8 cellular contexts compared by ENCODE assay signal in the genomic region with DNA sequence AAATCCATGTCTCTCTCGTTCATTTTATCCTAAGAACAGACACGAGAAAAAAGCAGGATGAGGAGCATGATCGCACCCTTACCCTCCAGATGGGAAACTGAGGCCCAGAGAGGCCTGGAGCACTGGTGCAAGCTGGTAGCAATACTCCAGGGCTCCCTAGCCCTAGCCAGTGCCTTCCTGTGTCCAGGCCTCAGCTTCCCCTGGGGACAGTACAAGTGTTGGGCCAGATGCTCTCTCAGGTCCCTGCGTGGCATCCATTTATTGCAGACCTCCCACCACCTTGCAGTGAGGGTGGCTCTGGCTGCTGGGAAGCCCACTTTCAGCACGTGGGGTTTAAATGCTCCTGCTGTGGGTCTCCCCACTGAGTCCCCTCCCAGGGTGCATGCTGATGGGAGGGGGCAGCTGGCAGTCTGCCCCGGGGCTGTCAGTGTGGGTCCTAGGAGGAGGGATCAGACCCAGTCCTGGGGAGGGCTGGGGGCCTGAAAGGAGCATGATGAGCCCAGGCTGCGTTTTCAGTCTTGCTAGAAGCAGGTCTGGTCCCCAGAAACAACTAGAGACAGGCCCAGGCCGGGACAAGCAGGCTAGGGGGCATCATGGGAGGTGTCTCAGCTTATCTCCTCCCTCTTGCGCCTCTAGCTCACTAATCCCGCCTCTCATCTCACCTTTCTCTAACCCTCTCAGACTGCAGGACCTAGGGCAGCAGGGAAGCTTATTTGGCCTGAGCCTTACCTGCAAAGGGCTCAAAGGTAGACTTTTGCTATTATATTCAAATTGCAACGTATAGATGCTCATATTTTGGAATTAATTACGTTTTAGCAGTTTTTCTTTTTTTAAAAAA. TPM values are rescaled to one million over a fixed set of nuclear protein-coding genes. Genes with fewer than 3 reads are reported as not detected.
DNase-seq lines count a peak whose midpoint lies in the region; ATAC-seq and TF ChIP-seq lines count a peak whose summit lies in the region.

No MANE protein-coding gene starts in this region.

- CTCF ChIA-PET in WTC11 (lab: Charles Lee): interaction anchor here (0.6 to 3.8 kb wide), 27 partner anchors 8 to 794 kb away, joined by 3 to 24 read pairs (median 4); partner anchors contain the start of gene ZCCHC24

- H3K27me3 ChIP-seq in left ventricle myocardium inferior (ENCODE audit: low read depth) (no peaks in the 10 kb centered on the region), upper lobe of right lung (no peaks in the 10 kb centered on the region)

- H3K27ac ChIP-seq in left ventricle myocardium inferior (replicated peaks) (peak overlapping the region; percentile 95), upper lobe of right lung (no peak overlapping the region)

- H3K9me3 ChIP-seq in left ventricle myocardium inferior (replicated peaks) (no peaks in the 10 kb centered on the region), upper lobe of right lung (no peaks in the 10 kb centered on the region)

- POLR2A ChIA-PET in WTC11 (lab: Charles Lee): interaction anchor here (0.7 to 1.3 kb wide), 2 partner anchors 29 to 48 kb away, joined by 3 read pairs; no protein-coding TSS in a partner anchor

- ATAC-seq in left cardiac atrium (no peak), WTC11 (peak; percentile 81), upper lobe of right lung (no peak)

- no peaks in the 10 kb centered on the region for H3K27me3 Mint-ChIP-seq in WTC11 (ENCODE audit: low read depth)

- DNase-seq in left ventricle myocardium inferior (no peak), left cardiac atrium (no peak), WTC11 (ENCODE audit: low spot score) (peak; percentile 34), islet precursor cell (peak; percentile 52), upper lobe of right lung (peak; percentile 60), kidney glomerular epithelial cell (lab: John Stamatoyannopoulos, UW) (no peak), Ammon's horn (ENCODE audit: low spot score) (no peak)
- no peak for DNase-seq in stimulated activated CD4-positive, alpha-beta T cell treated with anti-CD3 and anti-CD28 coated beads, Interleukin-12 subunit alpha, Interleukin-12 subunit beta, amount 100 ng/mL, for 4 hours

- no peak overlapping the region for H3K27ac Mint-ChIP-seq in WTC11

- peaks cover 8% of the 10 kb centered on the region for H3K4me1 Mint-ChIP-seq in WTC11

- no peak overlapping the region for H3K4me3 Mint-ChIP-seq in WTC11

- intact Hi-C loops in left ventricle myocardium inferior (cut with micrococcal nuclease): no loop called here
- intact Hi-C loops in left cardiac atrium (cut with DNase I): no loop called here
- intact Hi-C loops in upper lobe of right lung (cut with DNase I): no loop called here

- no peak for TF ChIP-seq CTCF in left ventricle myocardium inferior (IDR thresholded peaks at IDR 0.05; ENCODE audit: borderline replicate concordance)
- TF ChIP-seq CTCF in WTC11 (IDR thresholded peaks at IDR 0.05): no peak
- no peak for TF ChIP-seq CTCF in upper lobe of right lung (IDR thresholded peaks at IDR 0.05)

- H3K36me3 Mint-ChIP-seq in WTC11: peaks cover 15% of the 10 kb centered on the region

- H3K4me3 ChIP-seq in left ventricle myocardium inferior (peak overlapping the region; percentile 91), upper lobe of right lung (no peak overlapping the region)

- H3K4me1 ChIP-seq in left ventricle myocardium inferior (peaks cover 56% of the 10 kb centered on the region), upper lobe of right lung (peaks cover 20% of the 10 kb centered on the region)

- no peaks in the 10 kb centered on the region for H3K9me3 Mint-ChIP-seq in WTC11

- H3K36me3 ChIP-seq in left ventricle myocardium inferior: peaks cover 31% of the 10 kb centered on the region
- H3K36me3 ChIP-seq in upper lobe of right lung: peaks cover 26% of the 10 kb centered on the region

TF ChIP-seq in WTC11, 78 proteins besides CTCF, POLR2A, EP300 and RAD21:
- no peak for TF ChIP-seq ZNF121 (CRISPR knock-in tag; IDR thresholded peaks at IDR 0.05)
- no peak for TF ChIP-seq CBFB (CRISPR knock-in tag; IDR thresholded peaks at IDR 0.05; ENCODE audit: low read depth)
- TF ChIP-seq, protein P1, sequence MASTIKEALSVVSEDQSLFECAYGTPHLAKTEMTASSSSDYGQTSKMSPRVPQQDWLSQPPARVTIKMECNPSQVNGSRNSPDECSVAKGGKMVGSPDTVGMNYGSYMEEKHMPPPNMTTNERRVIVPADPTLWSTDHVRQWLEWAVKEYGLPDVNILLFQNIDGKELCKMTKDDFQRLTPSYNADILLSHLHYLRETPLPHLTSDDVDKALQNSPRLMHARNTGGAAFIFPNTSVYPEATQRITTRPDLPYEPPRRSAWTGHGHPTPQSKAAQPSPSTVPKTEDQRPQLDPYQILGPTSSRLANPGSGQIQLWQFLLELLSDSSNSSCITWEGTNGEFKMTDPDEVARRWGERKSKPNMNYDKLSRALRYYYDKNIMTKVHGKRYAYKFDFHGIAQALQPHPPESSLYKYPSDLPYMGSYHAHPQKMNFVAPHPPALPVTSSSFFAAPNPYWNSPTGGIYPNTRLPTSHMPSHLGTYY (CRISPR knock-in tag; IDR thresholded peaks at IDR 0.05): no peak
- TF ChIP-seq TEAD1 (CRISPR knock-in tag; IDR thresholded peaks at IDR 0.05): no peak
- TF ChIP-seq MXD4 (CRISPR knock-in tag; IDR thresholded peaks at IDR 0.05; ENCODE audit: borderline replicate concordance): no peak

RNA-seq across cellular contexts. Expression of gene PPIF, which starts 0.7 kb away (rescaled TPM):
- total RNA-seq in left ventricle myocardium inferior: 150 TPM
- 100 to 1,000 TPM; 110 to 155 TPM for total RNA-seq in left cardiac atrium
- 80.9 to 91.4 TPM (median 89.9 TPM) in 3 replicates for total RNA-seq in WTC11 (2021)
- total RNA-seq in upper lobe of right lung: 30.7 TPM

Comparison
In these comparisons a context has a peak if more than half of its experiments do, and no peak if none do; other contexts are left out.
1. DNase-seq: peak in WTC11 (single experiment), islet precursor cell (single experiment) and upper lobe of right lung (single experiment); none in left ventricle myocardium inferior (single experiment), left cardiac atrium (single experiment), kidney glomerular epithelial cell (single experiment), Ammon's horn (single experiment) and stimulated activated CD4-positive, alpha-beta T cell treated with anti-CD3 and anti-CD28 coated beads, Interleukin-12 subunit alpha, Interleukin-12 subunit beta, amount 100 ng/mL, for 4 hours (single experiment).